9 cellular contexts compared by ENCODE assay signal in the genomic region with DNA sequence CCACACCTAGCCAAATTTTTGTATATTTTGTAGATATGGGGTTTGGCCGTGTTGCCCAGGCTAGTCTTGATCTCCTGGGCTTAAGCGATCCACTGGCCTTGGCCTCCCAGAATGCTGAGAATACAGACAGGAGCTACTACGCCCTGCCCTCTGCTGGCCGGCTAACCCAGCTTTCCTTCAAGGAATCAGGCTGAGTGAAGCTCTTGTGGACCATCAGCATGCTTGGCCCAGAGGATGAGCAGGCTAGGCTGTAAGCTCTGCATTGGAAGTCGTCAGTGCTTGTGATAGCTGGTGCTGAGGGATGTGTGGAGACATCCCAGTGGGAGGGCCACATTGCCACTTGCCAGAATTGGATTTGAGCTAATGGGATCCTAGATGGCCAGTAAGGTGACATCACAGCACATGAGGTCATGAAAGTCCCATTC.
DNase-seq lines count a peak whose midpoint lies in the region; ATAC-seq and TF ChIP-seq lines count a peak whose summit lies in the region.
"Had no signal": no experiment of that assay in that cellular context is flagged by ENCODE, and none has a peak within 500 bp of the region (broad histone marks: within the 10 kb centered on the region; RNA-seq: fewer than 3 reads in every experiment).

No MANE protein-coding gene starts in this region.

- H3K4me3 ChIP-seq in BLaER1 treated with 17β-estradiol and CSF1 and Interleukin-3, amounts not matched to agents 10 nM and 100 nM: no peak overlapping the region
- H3K4me3 ChIP-seq in LNCaP clone FGC (ENCODE audit: low read depth, low read length) (no peak overlapping the region), neural progenitor cell (no peak overlapping the region)

- no peaks in the 10 kb centered on the region for H3K27me3 Mint-ChIP-seq in effector memory CD8-positive, alpha-beta T cell
- peaks cover 2% of the 10 kb centered on the region for H3K27me3 Mint-ChIP-seq in neural progenitor cell (ENCODE audit: insufficient read depth, low read depth)
- no peaks in the 10 kb centered on the region for H3K27me3 Mint-ChIP-seq in activated CD4-positive, alpha-beta T cell treated with anti-CD3 and anti-CD28 coated beads for 36 hours

- no peaks in the 10 kb centered on the region for H3K9me3 ChIP-seq in BLaER1 treated with 17β-estradiol and CSF1 and Interleukin-3, amounts not matched to agents 10 nM and 100 nM (replicated peaks in 1 of 11)
- no peaks in the 10 kb centered on the region for H3K9me3 ChIP-seq in neural progenitor cell (ENCODE audit: low read depth)

- H3K4me1 Mint-ChIP-seq in effector memory CD8-positive, alpha-beta T cell (ENCODE audit: low read depth in 2 of 2): peaks cover 84 to 85% of the 10 kb centered on the region in 2 donors
- H3K4me1 Mint-ChIP-seq in neural progenitor cell: no peaks in the 10 kb centered on the region
- H3K4me1 Mint-ChIP-seq in activated CD4-positive, alpha-beta T cell treated with anti-CD3 and anti-CD28 coated beads for 36 hours: peaks cover 86% of the 10 kb centered on the region

- CTCF ChIA-PET in activated CD4-positive, alpha-beta T cell treated with anti-CD3 and anti-CD28 coated beads for 36 hours (lab: Charles Lee): interaction anchor here (0.6 to 13.1 kb wide), 7 partner anchors 9 to 150 kb away, joined by 3 to 185 read pairs (median 4); no protein-coding TSS in a partner anchor

- no peak overlapping the region for H3K27ac ChIP-seq in BLaER1 treated with 17β-estradiol and CSF1 and Interleukin-3, amounts not matched to agents 10 nM and 100 nM
- no peak overlapping the region for H3K27ac ChIP-seq in neural progenitor cell
- no peak overlapping the region for H3K27ac ChIP-seq in caudate nucleus (ENCODE audit: low read depth, low read length)

- intact Hi-C loops in activated CD4-positive, alpha-beta T cell treated with anti-CD3 and anti-CD28 coated beads for 36 hours (cut with DNase I, micrococcal nuclease): loop anchor here (5.0 to 10.0 kb wide), 4 partner anchors 39 to 143 kb away; partner anchors contain the start of gene MED15 (in 1 of the 2)

- H3K9me3 Mint-ChIP-seq in effector memory CD8-positive, alpha-beta T cell: no peaks in the 10 kb centered on the region
- H3K9me3 Mint-ChIP-seq in neural progenitor cell: no peaks in the 10 kb centered on the region
- H3K9me3 Mint-ChIP-seq in activated CD4-positive, alpha-beta T cell treated with anti-CD3 and anti-CD28 coated beads for 36 hours (ENCODE audit: low read depth): no peaks in the 10 kb centered on the region

- POLR2A ChIA-PET in activated CD4-positive, alpha-beta T cell treated with anti-CD3 and anti-CD28 coated beads for 36 hours (lab: Charles Lee): interaction anchor here (0.6 kb wide), 1 partner anchor 359 kb away, joined by 3 read pairs; no protein-coding TSS in a partner anchor

- DNase-seq in LNCaP clone FGC (ENCODE audit: low read depth): no peak
- no peak for DNase-seq in effector memory CD8-positive, alpha-beta T cell
- DNase-seq in neural progenitor cell (ENCODE audit: low spot score): no peak
- no peak for DNase-seq in activated CD4-positive, alpha-beta T cell treated with anti-CD3 and anti-CD28 coated beads for 36 hours
- no peak for DNase-seq in NCI-H187 treated with DMSO at 0.1 percent for 48 hours (lab: John Stamatoyannopoulos, UW)
- DNase-seq in caudate nucleus (lab: John Stamatoyannopoulos, UW): no peak
- DNase-seq: activated CD4-positive, alpha-beta T cell treated with anti-CD3 and anti-CD28 coated beads, Interleukin-2, amount 50 U/mL, for 4 hours had no signal

- H3K4me1 ChIP-seq in BLaER1 treated with 17β-estradiol and CSF1 and Interleukin-3, amounts not matched to agents 10 nM and 100 nM: peaks cover 18 to 35% (median 27%) of the 10 kb centered on the region in 10 experiments
- H3K4me1 ChIP-seq in neural progenitor cell: no peaks in the 10 kb centered on the region

- peaks cover 71 to 100% (median 98%) of the 10 kb centered on the region in 11 experiments for H4K20me1 ChIP-seq in BLaER1 treated with 17β-estradiol and CSF1 and Interleukin-3, amounts not matched to agents 10 nM and 100 nM
- H4K20me1 ChIP-seq in neural progenitor cell (ENCODE audit: low read depth): peaks cover 12% of the 10 kb centered on the region

- H3K79me2 ChIP-seq in neural progenitor cell (ENCODE audit: low read depth): no peaks in the 10 kb centered on the region

- no peaks in the 10 kb centered on the region for H3K27me3 ChIP-seq in BLaER1 treated with 17β-estradiol and CSF1 and Interleukin-3, amounts not matched to agents 10 nM and 100 nM
- H3K27me3 ChIP-seq in neural progenitor cell: no peaks in the 10 kb centered on the region

- H3K9ac ChIP-seq in BLaER1 treated with 17β-estradiol and CSF1 and Interleukin-3, amounts not matched to agents 10 nM and 100 nM: peak overlapping the region in 1 of 11 experiments; percentile 18; a peak in 1 of 22 replicates
- H3K9ac ChIP-seq in neural progenitor cell: no peak overlapping the region

- peak overlapping the region; percentile 91 to 96 for H3K27ac Mint-ChIP-seq in effector memory CD8-positive, alpha-beta T cell
- no peak overlapping the region for H3K27ac Mint-ChIP-seq in neural progenitor cell
- H3K27ac Mint-ChIP-seq in activated CD4-positive, alpha-beta T cell treated with anti-CD3 and anti-CD28 coated beads for 36 hours: no peak overlapping the region

- no peak overlapping the region for H2AFZ ChIP-seq in neural progenitor cell (replicated peaks)

- peak; percentile 53 for TF ChIP-seq CTCF in LNCaP clone FGC (IDR thresholded peaks at IDR 0.05; ENCODE audit: control insufficient read depth, extremely low read depth, insufficient read depth)
- peak; percentile 9 for TF ChIP-seq CTCF in neural progenitor cell (IDR thresholded peaks at IDR 0.05)

- H3K36me3 Mint-ChIP-seq in effector memory CD8-positive, alpha-beta T cell (ENCODE audit: insufficient read depth): peaks cover 80% of the 10 kb centered on the region
- H3K36me3 Mint-ChIP-seq in neural progenitor cell: peaks cover 20% of the 10 kb centered on the region
- peaks cover 80% of the 10 kb centered on the region for H3K36me3 Mint-ChIP-seq in activated CD4-positive, alpha-beta T cell treated with anti-CD3 and anti-CD28 coated beads for 36 hours (ENCODE audit: low read depth)

- H3F3A ChIP-seq in neural progenitor cell (ENCODE audit: low read depth): peaks cover 9% of the 10 kb centered on the region

- ATAC-seq in effector memory CD8-positive, alpha-beta T cell (replicated peaks): no peak
- ATAC-seq in HG03139 (IDR thresholded peaks at IDR 0.05; ENCODE audit: unreplicated experiment): no peak
- ATAC-seq in activated CD4-positive, alpha-beta T cell treated with anti-CD3 and anti-CD28 coated beads for 36 hours: no peak

- peak overlapping the region in 9 of 11 experiments; percentile 25 to 64 (median 51); a peak in 13 of 22 replicates for H3K4me2 ChIP-seq in BLaER1 treated with 17β-estradiol and CSF1 and Interleukin-3, amounts not matched to agents 10 nM and 100 nM
- H3K4me2 ChIP-seq in neural progenitor cell: no peak overlapping the region

- peak overlapping the region; percentile 82 to 90 for H3K4me3 Mint-ChIP-seq in effector memory CD8-positive, alpha-beta T cell
- H3K4me3 Mint-ChIP-seq in neural progenitor cell: no peak overlapping the region
- no peak overlapping the region for H3K4me3 Mint-ChIP-seq in activated CD4-positive, alpha-beta T cell treated with anti-CD3 and anti-CD28 coated beads for 36 hours

- H3K36me3 ChIP-seq in BLaER1 treated with 17β-estradiol and CSF1 and Interleukin-3, amounts not matched to agents 10 nM and 100 nM: peaks cover 91 to 100% (median 96%) of the 10 kb centered on the region in 11 experiments
- H3K36me3 ChIP-seq in neural progenitor cell: no peaks in the 10 kb centered on the region

Comparison
In these comparisons a context has a peak if more than half of its experiments do, and no peak if none do; other contexts are left out.
1. H3K27ac Mint-ChIP-seq: peak in effector memory CD8-positive, alpha-beta T cell (2 of 2); none in neural progenitor cell (single experiment) and activated CD4-positive, alpha-beta T cell treated with anti-CD3 and anti-CD28 coated beads for 36 hours (single experiment).
2. H3K4me3 Mint-ChIP-seq: peak in effector memory CD8-positive, alpha-beta T cell (2 of 2); none in neural progenitor cell (single experiment) and activated CD4-positive, alpha-beta T cell treated with anti-CD3 and anti-CD28 coated beads for 36 hours (single experiment).